Comparison of ENCODE assay signal across 1 cellular context in the genomic region with DNA sequence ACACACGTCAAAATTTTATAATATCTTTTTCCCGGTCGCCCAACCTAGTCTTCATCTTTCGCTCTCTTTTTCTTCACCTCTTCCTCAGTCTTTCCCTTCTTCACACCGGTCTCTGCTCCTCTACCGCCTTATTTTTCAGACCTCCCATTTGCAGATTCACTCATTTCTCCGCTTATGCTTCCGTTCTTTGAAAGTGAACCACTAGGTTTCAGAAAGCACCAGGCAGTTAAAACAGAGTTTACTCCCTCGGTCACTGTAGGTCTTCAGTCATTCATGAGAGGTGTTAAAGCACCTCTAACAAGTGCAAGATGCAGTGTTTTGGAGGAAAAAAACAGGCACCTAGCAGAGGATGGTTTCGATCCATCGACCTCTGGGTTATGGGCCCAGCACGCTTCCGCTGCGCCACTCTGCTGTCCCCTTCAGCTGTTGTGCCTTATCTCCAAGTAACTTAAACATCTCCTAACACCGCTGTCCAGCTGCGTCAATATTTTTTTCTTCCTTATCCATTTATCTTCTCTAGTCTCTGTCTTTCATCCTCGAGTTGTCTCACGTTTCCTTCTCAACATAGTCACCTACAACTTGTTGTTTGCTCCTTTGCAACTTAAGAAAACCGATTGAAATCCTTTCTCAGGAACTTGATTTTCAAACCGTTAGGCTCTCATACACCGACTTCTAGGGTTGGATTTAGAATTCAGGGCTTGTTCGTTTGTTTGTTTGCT.
A peak's percentile ranks its signal among the peaks of the same experiment; 100 is the strongest.
TF ChIP-seq lines count a peak whose summit lies in the region.

No MANE protein-coding gene starts in this region.

TF ChIP-seq in HepG2, 621 proteins besides CTCF, POLR2A, EP300 and RAD21 (continued from another document):
- TF ChIP-seq, protein P1, sequence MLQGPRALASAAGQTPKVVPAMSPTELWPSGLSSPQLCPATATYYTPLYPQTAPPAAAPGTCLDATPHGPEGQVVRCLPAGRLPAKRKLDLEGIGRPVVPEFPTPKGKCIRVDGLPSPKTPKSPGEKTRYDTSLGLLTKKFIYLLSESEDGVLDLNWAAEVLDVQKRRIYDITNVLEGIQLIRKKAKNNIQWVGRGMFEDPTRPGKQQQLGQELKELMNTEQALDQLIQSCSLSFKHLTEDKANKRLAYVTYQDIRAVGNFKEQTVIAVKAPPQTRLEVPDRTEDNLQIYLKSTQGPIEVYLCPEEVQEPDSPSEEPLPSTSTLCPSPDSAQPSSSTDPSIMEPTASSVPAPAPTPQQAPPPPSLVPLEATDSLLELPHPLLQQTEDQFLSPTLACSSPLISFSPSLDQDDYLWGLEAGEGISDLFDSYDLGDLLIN (CRISPR knock-in tag; IDR thresholded peaks at IDR 0.05; ENCODE audit: borderline replicate concordance) = 0 out of 2 replicates have a peak, but pooled peaks have one; percentile 41
- peak; percentile 56; the same call in 1 of the 2 replicates for TF ChIP-seq SOX5 (CRISPR knock-in tag; IDR thresholded peaks at IDR 0.05; ENCODE audit: borderline replicate concordance)
- peak; percentile 61; the same call in 1 of the 2 replicates for TF ChIP-seq HMG20B (CRISPR knock-in tag; conservative IDR thresholded peaks at IDR 0.05)
- TF ChIP-seq BRCA1 (CRISPR knock-in tag; IDR thresholded peaks at IDR 0.05) = 0 out of 2 replicates have a peak, but pooled peaks have one; percentile 25
- TF ChIP-seq ZNF12 (CRISPR knock-in tag; IDR thresholded peaks at IDR 0.05) = peak; percentile 84; the same call in 1 of the 2 replicates
- TF ChIP-seq SP1 (IDR thresholded peaks at IDR 0.05) = no peak
- TF ChIP-seq SP1 (CRISPR knock-in tag; IDR thresholded peaks at IDR 0.05) = 0 out of 2 replicates have a peak, but pooled peaks have one; percentile 31
- peak; percentile 75 for TF ChIP-seq PPARG (CRISPR knock-in tag; conservative IDR thresholded peaks at IDR 0.05)
- TF ChIP-seq, protein P2, sequence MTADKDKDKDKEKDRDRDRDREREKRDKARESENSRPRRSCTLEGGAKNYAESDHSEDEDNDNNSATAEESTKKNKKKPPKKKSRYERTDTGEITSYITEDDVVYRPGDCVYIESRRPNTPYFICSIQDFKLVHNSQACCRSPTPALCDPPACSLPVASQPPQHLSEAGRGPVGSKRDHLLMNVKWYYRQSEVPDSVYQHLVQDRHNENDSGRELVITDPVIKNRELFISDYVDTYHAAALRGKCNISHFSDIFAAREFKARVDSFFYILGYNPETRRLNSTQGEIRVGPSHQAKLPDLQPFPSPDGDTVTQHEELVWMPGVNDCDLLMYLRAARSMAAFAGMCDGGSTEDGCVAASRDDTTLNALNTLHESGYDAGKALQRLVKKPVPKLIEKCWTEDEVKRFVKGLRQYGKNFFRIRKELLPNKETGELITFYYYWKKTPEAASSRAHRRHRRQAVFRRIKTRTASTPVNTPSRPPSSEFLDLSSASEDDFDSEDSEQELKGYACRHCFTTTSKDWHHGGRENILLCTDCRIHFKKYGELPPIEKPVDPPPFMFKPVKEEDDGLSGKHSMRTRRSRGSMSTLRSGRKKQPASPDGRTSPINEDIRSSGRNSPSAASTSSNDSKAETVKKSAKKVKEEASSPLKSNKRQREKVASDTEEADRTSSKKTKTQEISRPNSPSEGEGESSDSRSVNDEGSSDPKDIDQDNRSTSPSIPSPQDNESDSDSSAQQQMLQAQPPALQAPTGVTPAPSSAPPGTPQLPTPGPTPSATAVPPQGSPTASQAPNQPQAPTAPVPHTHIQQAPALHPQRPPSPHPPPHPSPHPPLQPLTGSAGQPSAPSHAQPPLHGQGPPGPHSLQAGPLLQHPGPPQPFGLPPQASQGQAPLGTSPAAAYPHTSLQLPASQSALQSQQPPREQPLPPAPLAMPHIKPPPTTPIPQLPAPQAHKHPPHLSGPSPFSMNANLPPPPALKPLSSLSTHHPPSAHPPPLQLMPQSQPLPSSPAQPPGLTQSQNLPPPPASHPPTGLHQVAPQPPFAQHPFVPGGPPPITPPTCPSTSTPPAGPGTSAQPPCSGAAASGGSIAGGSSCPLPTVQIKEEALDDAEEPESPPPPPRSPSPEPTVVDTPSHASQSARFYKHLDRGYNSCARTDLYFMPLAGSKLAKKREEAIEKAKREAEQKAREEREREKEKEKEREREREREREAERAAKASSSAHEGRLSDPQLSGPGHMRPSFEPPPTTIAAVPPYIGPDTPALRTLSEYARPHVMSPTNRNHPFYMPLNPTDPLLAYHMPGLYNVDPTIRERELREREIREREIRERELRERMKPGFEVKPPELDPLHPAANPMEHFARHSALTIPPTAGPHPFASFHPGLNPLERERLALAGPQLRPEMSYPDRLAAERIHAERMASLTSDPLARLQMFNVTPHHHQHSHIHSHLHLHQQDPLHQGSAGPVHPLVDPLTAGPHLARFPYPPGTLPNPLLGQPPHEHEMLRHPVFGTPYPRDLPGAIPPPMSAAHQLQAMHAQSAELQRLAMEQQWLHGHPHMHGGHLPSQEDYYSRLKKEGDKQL (CRISPR knock-in tag; IDR thresholded peaks at IDR 0.05; ENCODE audit: low read depth) = 0 out of 2 replicates have a peak, but pooled peaks have one; percentile 33
- TF ChIP-seq JDP2 (CRISPR knock-in tag; IDR thresholded peaks at IDR 0.05; ENCODE audit: borderline replicate concordance) = no peak
- TF ChIP-seq ZNF629 (CRISPR knock-in tag; conservative IDR thresholded peaks at IDR 0.05) = peak; percentile 89
- no peak for TF ChIP-seq HMGA1 (CRISPR knock-in tag; conservative IDR thresholded peaks at IDR 0.05)
- TF ChIP-seq, protein P3, sequence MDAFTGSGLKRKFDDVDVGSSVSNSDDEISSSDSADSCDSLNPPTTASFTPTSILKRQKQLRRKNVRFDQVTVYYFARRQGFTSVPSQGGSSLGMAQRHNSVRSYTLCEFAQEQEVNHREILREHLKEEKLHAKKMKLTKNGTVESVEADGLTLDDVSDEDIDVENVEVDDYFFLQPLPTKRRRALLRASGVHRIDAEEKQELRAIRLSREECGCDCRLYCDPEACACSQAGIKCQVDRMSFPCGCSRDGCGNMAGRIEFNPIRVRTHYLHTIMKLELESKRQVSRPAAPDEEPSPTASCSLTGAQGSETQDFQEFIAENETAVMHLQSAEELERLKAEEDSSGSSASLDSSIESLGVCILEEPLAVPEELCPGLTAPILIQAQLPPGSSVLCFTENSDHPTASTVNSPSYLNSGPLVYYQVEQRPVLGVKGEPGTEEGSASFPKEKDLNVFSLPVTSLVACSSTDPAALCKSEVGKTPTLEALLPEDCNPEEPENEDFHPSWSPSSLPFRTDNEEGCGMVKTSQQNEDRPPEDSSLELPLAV (CRISPR knock-in tag; conservative IDR thresholded peaks at IDR 0.05; ENCODE audit: low read depth) = no peak
- TF ChIP-seq, protein P4, sequence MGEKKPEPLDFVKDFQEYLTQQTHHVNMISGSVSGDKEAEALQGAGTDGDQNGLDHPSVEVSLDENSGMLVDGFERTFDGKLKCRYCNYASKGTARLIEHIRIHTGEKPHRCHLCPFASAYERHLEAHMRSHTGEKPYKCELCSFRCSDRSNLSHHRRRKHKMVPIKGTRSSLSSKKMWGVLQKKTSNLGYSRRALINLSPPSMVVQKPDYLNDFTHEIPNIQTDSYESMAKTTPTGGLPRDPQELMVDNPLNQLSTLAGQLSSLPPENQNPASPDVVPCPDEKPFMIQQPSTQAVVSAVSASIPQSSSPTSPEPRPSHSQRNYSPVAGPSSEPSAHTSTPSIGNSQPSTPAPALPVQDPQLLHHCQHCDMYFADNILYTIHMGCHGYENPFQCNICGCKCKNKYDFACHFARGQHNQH (CRISPR knock-in tag; IDR thresholded peaks at IDR 0.05) = peak; percentile 93
- no peak for TF ChIP-seq REL (CRISPR knock-in tag; conservative IDR thresholded peaks at IDR 0.05)
- no peak for TF ChIP-seq SIN3A (IDR thresholded peaks at IDR 0.05; ENCODE audit: borderline replicate concordance, low read depth, low read length)
- no peak for TF ChIP-seq ZFAT (CRISPR knock-in tag; conservative IDR thresholded peaks at IDR 0.05)
- TF ChIP-seq ZSCAN31 (CRISPR knock-in tag; IDR thresholded peaks at IDR 0.05; ENCODE audit: low read depth) = peak; percentile 97
